1 cellular context compared by ENCODE assay signal in genomic region chr6:32983493-32983848, GRCh38.
TF ChIP-seq lines count a peak whose summit lies in the region.

No MANE protein-coding gene starts in this region.

TF ChIP-seq in GM23338, 12 proteins besides CTCF, POLR2A, EP300 and RAD21 (continued from another document):
- no peak for TF ChIP-seq ZNF462 (CRISPR knock-in tag; IDR thresholded peaks at IDR 0.05)
- TF ChIP-seq POLR2AphosphoS5 (IDR thresholded peaks at IDR 0.05; ENCODE audit: low read depth), result no peak
- no peak for TF ChIP-seq NANOG (IDR thresholded peaks at IDR 0.05; ENCODE audit: borderline replicate concordance)
- TF ChIP-seq EZH2phosphoT487 (IDR thresholded peaks at IDR 0.05; ENCODE audit: unreplicated experiment), result no peak
- TF ChIP-seq, protein P1, sequence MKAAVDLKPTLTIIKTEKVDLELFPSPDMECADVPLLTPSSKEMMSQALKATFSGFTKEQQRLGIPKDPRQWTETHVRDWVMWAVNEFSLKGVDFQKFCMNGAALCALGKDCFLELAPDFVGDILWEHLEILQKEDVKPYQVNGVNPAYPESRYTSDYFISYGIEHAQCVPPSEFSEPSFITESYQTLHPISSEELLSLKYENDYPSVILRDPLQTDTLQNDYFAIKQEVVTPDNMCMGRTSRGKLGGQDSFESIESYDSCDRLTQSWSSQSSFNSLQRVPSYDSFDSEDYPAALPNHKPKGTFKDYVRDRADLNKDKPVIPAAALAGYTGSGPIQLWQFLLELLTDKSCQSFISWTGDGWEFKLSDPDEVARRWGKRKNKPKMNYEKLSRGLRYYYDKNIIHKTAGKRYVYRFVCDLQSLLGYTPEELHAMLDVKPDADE (IDR thresholded peaks at IDR 0.05), result no peak
- TF ChIP-seq JUNB (IDR thresholded peaks at IDR 0.05; ENCODE audit: unreplicated experiment), result no peak
- no peak for TF ChIP-seq STAT1 (IDR thresholded peaks at IDR 0.05; ENCODE audit: unreplicated experiment)
- no peak for TF ChIP-seq REST (IDR thresholded peaks at IDR 0.05; ENCODE audit: unreplicated experiment)
